15 cellular contexts compared by ENCODE assay signal in genomic region chr20:7744411-7744810, GRCh38.
A peak's percentile ranks its signal among the peaks of the same experiment; 100 is the strongest.
DNase-seq lines count a peak whose midpoint lies in the region; ATAC-seq and TF ChIP-seq lines count a peak whose summit lies in the region.
"Had no signal": no experiment of that assay in that cellular context is flagged by ENCODE, and none has a peak within 500 bp of the region (broad histone marks: within the 10 kb centered on the region; RNA-seq: fewer than 3 reads in every experiment).

No MANE protein-coding gene starts in this region.

- H2BK12ac ChIP-seq in mesenchymal stem cell (ENCODE audit: low read length in 2 of 2) = no peak overlapping the region

- H3K27me3 ChIP-seq in mesenchymal stem cell (ENCODE audit: control insufficient read depth in 1 of 2, insufficient read depth in 1 of 2, low read length in 2 of 2) (no peaks in the 10 kb centered on the region), SJCRH30 (no peaks in the 10 kb centered on the region), aorta (ENCODE audit: control insufficient read depth in 1 of 2, insufficient read depth in 2 of 2, low read length in 1 of 2) (no peaks in the 10 kb centered on the region)

- no peak overlapping the region for H4K8ac ChIP-seq in mesenchymal stem cell (ENCODE audit: low read length)

- no peaks in the 10 kb centered on the region for H3K79me1 ChIP-seq in mesenchymal stem cell (replicated peaks; ENCODE audit: low read length, poor library complexity, severe bottlenecking)

- H3K36me3 ChIP-seq in mesenchymal stem cell (ENCODE audit: control insufficient read depth in 1 of 2, insufficient read depth in 2 of 2, low read depth in 1 of 2, low read length in 2 of 2) = no peaks in the 10 kb centered on the region
- H3K36me3 ChIP-seq in SJCRH30 = no peaks in the 10 kb centered on the region
- H3K36me3 ChIP-seq in aorta (ENCODE audit: control insufficient read depth in 1 of 2, insufficient read depth in 2 of 2, low read length in 1 of 2) = no peaks in the 10 kb centered on the region

- no peak overlapping the region for H3K4me2 ChIP-seq in mesenchymal stem cell (ENCODE audit: low read length, poor library complexity, severe bottlenecking)

- H3K23ac ChIP-seq in mesenchymal stem cell (ENCODE audit: low read length in 2 of 2) = no peak overlapping the region

- peak overlapping the region; percentile 52 for H3K9ac ChIP-seq in mesenchymal stem cell (ENCODE audit: low read length)
- H3K9ac ChIP-seq: parathyroid adenoma had no signal

- ATAC-seq in GM18517 (IDR thresholded peaks at IDR 0.05; ENCODE audit: unreplicated experiment) (no peak), aorta (ENCODE audit: low FRiP score) (no peak)

- H3K18ac ChIP-seq in mesenchymal stem cell (ENCODE audit: low read depth in 1 of 2, low read length in 2 of 2) = no peak overlapping the region

- TF ChIP-seq CTCF in epithelial cell of esophagus (IDR thresholded peaks at IDR 0.05; ENCODE audit: insufficient read depth, low read depth, low read length, missing control alignments) = no peak

- in situ Hi-C loops in Caki2 (cut with HindIII; ENCODE audit: low pct_unique_long_range_greater_than_20kb, low sequenced_read_pairs) = no loop called here

- H3K4ac ChIP-seq in mesenchymal stem cell (ENCODE audit: low read depth in 1 of 2, low read length in 2 of 2) = no peak overlapping the region

- no peak overlapping the region for H2BK120ac ChIP-seq in mesenchymal stem cell (ENCODE audit: low read depth, low read length)

- H2AK5ac ChIP-seq in mesenchymal stem cell (ENCODE audit: low read length, severe bottlenecking) = no peak overlapping the region

- no peak overlapping the region for H2AFZ ChIP-seq in mesenchymal stem cell (ENCODE audit: low read depth, low read length)
- H2AFZ ChIP-seq: parathyroid adenoma had no signal

- H3K4me3 ChIP-seq in epithelial cell of esophagus (ENCODE audit: low read length) (no peak overlapping the region), mesenchymal stem cell (ENCODE audit: insufficient read depth in 1 of 2, low read depth in 1 of 2, low read length in 2 of 2) (no peak overlapping the region), SJCRH30 (no peak overlapping the region), aorta (ENCODE audit: low read length in 2 of 2) (no peak overlapping the region)
- H3K4me3 ChIP-seq: dorsolateral prefrontal cortex had no signal

- DNase-seq in Caki2 (ENCODE audit: low read depth) (peak; percentile 12), M059J (ENCODE audit: low read depth) (peak; percentile 48), epithelial cell of esophagus (ENCODE audit: low read depth) (peak; percentile 82), mesenchymal stem cell (peak; percentile 69), SJCRH30 (no peak), aorta (no peak), putamen (ENCODE audit: low spot score) (no peak)
- DNase-seq: activated CD4-positive, alpha-beta memory T cell treated with anti-CD3 and anti-CD28 coated beads, Interleukin-2, amount 10 ng/mL, durations not matched to agents 7 days and 5 days; amygdala; dorsolateral prefrontal cortex; kidney; NCI-H1105; NCI-H345 had no signal

- no peak overlapping the region for H2BK15ac ChIP-seq in mesenchymal stem cell (ENCODE audit: low read depth, poor library complexity, severe bottlenecking)

- H3K9me3 ChIP-seq in mesenchymal stem cell (ENCODE audit: control insufficient read depth, low read length) (peaks cover 9% of the 10 kb centered on the region), SJCRH30 (replicated peaks) (no peaks in the 10 kb centered on the region), aorta (ENCODE audit: control insufficient read depth, low read length) (peaks cover 4% of the 10 kb centered on the region)

- H3K27ac ChIP-seq in mesenchymal stem cell (ENCODE audit: low read length, poor library complexity, severe bottlenecking) (no peak overlapping the region), SJCRH30 (no peak overlapping the region), aorta (ENCODE audit: low read depth in 1 of 2, low read length in 2 of 2) (no peak overlapping the region)
- H3K27ac ChIP-seq: dorsolateral prefrontal cortex, parathyroid adenoma had no signal

- H3K14ac ChIP-seq in mesenchymal stem cell (ENCODE audit: low read length in 2 of 2) = no peak overlapping the region

- intact Hi-C loops in aorta (cut with DNase I) = no loop called here

- no peaks in the 10 kb centered on the region for H3K4me1 ChIP-seq in mesenchymal stem cell (ENCODE audit: control insufficient read depth, insufficient read depth, low read depth, low read length)
- H3K4me1 ChIP-seq in SJCRH30 = no peaks in the 10 kb centered on the region
- no peaks in the 10 kb centered on the region for H3K4me1 ChIP-seq in aorta (ENCODE audit: control insufficient read depth in 1 of 2, insufficient read depth in 2 of 2, low read length in 2 of 2)
- H3K4me1 ChIP-seq: parathyroid adenoma had no signal

- WGBS in mesenchymal stem cell = 67% methylated on average over 1 of the region's 1 CpG
- 86 to 87% methylated on average over 1 of the region's 1 CpG for WGBS in aorta, 2 donors

- no peak overlapping the region for H2BK5ac ChIP-seq in mesenchymal stem cell (ENCODE audit: low read depth, low read length, poor library complexity, severe bottlenecking)

- H4K91ac ChIP-seq in mesenchymal stem cell (ENCODE audit: low read length) = no peak overlapping the region

Comparison
In these comparisons a context has a peak if more than half of its experiments do, and no peak if none do; other contexts are left out.
1. DNase-seq: peak in Caki2 (single experiment), M059J (single experiment), epithelial cell of esophagus (single experiment) and mesenchymal stem cell (single experiment); none in SJCRH30 (0 of 2), aorta (0 of 2) and putamen (single experiment).